Comparison of ENCODE assay signal across 8 cellular contexts in the genomic region with DNA sequence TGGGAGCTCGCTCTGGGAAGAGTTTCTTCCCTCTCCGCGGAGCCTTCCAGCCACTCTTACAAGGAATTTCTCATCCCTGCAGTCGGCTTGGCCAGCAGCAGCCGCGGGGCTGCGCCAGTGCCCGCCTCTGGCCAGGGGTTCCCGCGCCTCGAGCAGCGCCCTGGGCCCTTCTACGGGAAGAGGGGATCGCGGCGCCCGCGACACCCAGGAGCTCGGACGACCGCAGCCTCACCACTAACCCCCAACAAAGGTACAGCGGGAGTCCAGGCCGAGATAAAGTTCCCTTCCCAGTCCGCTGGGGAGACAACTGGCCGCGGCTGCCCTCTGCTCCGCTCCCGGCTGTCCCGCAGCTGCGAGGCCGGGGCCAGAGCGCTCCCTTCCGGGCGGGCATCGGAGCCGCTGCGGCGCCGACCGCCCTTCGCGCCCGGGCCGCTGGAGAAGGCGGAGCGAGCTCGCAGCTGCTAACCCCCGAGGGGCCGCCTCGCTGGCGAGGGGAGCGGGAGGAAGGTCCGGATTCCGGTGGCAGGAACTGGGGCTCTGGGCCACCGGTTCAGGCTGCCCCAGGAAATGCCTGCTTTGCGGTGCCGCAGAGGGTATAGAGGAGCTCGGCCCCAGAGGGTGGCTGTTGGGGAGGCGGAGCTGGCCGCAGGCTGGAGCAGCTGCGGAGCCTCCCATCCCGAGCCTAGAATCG. TPM values are rescaled to one million over a fixed set of nuclear protein-coding genes. Genes with fewer than 3 reads are reported as not detected.
A peak's percentile ranks its signal among the peaks of the same experiment; 100 is the strongest.
DNase-seq lines count a peak whose midpoint lies in the region; ATAC-seq and TF ChIP-seq lines count a peak whose summit lies in the region.

No MANE protein-coding gene starts in this region.

- H3K9me3 ChIP-seq in CD8-positive, alpha-beta T cell (ENCODE audit: low read length): no peaks in the 10 kb centered on the region
- no peaks in the 10 kb centered on the region for H3K9me3 ChIP-seq in stomach smooth muscle (ENCODE audit: control insufficient read depth in 2 of 2, low read length in 2 of 2)

- TF ChIP-seq POLR2A in NB4 (IDR thresholded peaks at IDR 0.05; ENCODE audit: extremely low read depth, insufficient read length): no peak

- peaks cover 28% of the 10 kb centered on the region for H3K4me1 ChIP-seq in CD8-positive, alpha-beta T cell (ENCODE audit: insufficient read depth, low read length)
- peaks cover 27% of the 10 kb centered on the region for H3K4me1 ChIP-seq in stomach smooth muscle (ENCODE audit: control insufficient read depth, insufficient read depth, low read length)

- H3K27me3 Mint-ChIP-seq in CD8-positive, alpha-beta T cell (ENCODE audit: low read depth): peaks cover 55% of the 10 kb centered on the region

- peaks cover 40% of the 10 kb centered on the region for H3K4me1 Mint-ChIP-seq in CD8-positive, alpha-beta T cell (ENCODE audit: low read depth)

- CTCF ChIA-PET in CD8-positive, alpha-beta T cell (lab: Charles Lee): interaction anchor here (1.2 to 2.8 kb wide), 5 partner anchors 12 to 701 kb away, joined by 3 to 10 read pairs (median 6); no protein-coding TSS in a partner anchor

- peaks cover 6% of the 10 kb centered on the region for H3K36me3 Mint-ChIP-seq in CD8-positive, alpha-beta T cell

- no peak overlapping the region for H3K9ac ChIP-seq in stomach smooth muscle (ENCODE audit: low read length in 2 of 2)

- no peak for ATAC-seq in CD8-positive, alpha-beta T cell
- ATAC-seq in left colon (peak; percentile 36), HG02642 (IDR thresholded peaks at IDR 0.05; ENCODE audit: poor library complexity, unreplicated experiment) (no peak)

- no peak overlapping the region for H3K27ac Mint-ChIP-seq in CD8-positive, alpha-beta T cell

- peaks cover 23% of the 10 kb centered on the region for H3K27me3 ChIP-seq in CD8-positive, alpha-beta T cell (ENCODE audit: insufficient read depth, low read length)
- peaks cover 53 to 82% of the 10 kb centered on the region in 2 donors for H3K27me3 ChIP-seq in stomach smooth muscle (ENCODE audit: control insufficient read depth in 1 of 2, insufficient read depth in 2 of 2, low read length in 2 of 2)

- no peak overlapping the region for H3K27ac ChIP-seq in CD8-positive, alpha-beta T cell (ENCODE audit: low read depth, low read length)
- H3K27ac ChIP-seq in stomach smooth muscle (ENCODE audit: low read length): no peak overlapping the region

- peak overlapping the region; percentile 36 for H3K4me3 ChIP-seq in CD8-positive, alpha-beta T cell (ENCODE audit: low read depth, low read length)
- H3K4me3 ChIP-seq in NB4 (ENCODE audit: low read depth, low read length) (peak overlapping the region; percentile 25), stomach smooth muscle (ENCODE audit: low read length in 2 of 2) (peak overlapping the region; percentile 28 to 59)

- POLR2A ChIA-PET in CD8-positive, alpha-beta T cell (lab: Charles Lee): interaction anchor here (0.6 kb wide), 1 partner anchor 178 kb away, joined by 5 read pairs; no protein-coding TSS in a partner anchor

- H3K4me3 Mint-ChIP-seq in CD8-positive, alpha-beta T cell: peak overlapping the region; percentile 63

- peak in 3 of 7 experiments; percentile 31 to 65 (median 32) for DNase-seq in CD8-positive, alpha-beta T cell
- DNase-seq in NB4 (ENCODE audit: low read depth) (peak; percentile 86), astrocyte of the hippocampus (ENCODE audit: low read depth, low spot score) (peak; percentile 84), left colon (peak in 1 of 2 donors; percentile 53), nucleus accumbens (lab: John Stamatoyannopoulos, UW) (no peak), cortex of kidney (lab: John Stamatoyannopoulos, UW) (no peak)

- H3K36me3 ChIP-seq in CD8-positive, alpha-beta T cell (ENCODE audit: insufficient read depth, low read length): no peaks in the 10 kb centered on the region
- H3K36me3 ChIP-seq in stomach smooth muscle (ENCODE audit: control insufficient read depth in 2 of 2, insufficient read depth in 2 of 2, low read length in 2 of 2): no peaks in the 10 kb centered on the region

- no peaks in the 10 kb centered on the region for H3K9me3 Mint-ChIP-seq in CD8-positive, alpha-beta T cell

- no peak for TF ChIP-seq CTCF in CD8-positive, alpha-beta T cell (IDR thresholded peaks at IDR 0.05)
- peak; percentile 29 for TF ChIP-seq CTCF in NB4 (IDR thresholded peaks at IDR 0.05; ENCODE audit: low read depth, low read length)

- intact Hi-C loops in CD8-positive, alpha-beta T cell (cut with DNase I, micrococcal nuclease): loop anchor here in 1 of 2 experiments (10.0 kb wide), 1 partner anchor 57 kb away; no protein-coding TSS in a partner anchor
- intact Hi-C loops in left colon (cut with DNase I, micrococcal nuclease): no loop called here

RNA-seq across cellular contexts. Expression of a gene that starts 3.6 kb away (rescaled TPM):
- 1 to 10 TPM; 8.1 to 8.4 TPM for total RNA-seq in CD8-positive, alpha-beta T cell
- 1 to 10 TPM in 1 of 2 donors, under 1 TPM in 1; 0.73 to 1.7 TPM for total RNA-seq in left colon

Comparison
In these comparisons a context has a peak if more than half of its experiments do, and no peak if none do; other contexts are left out.
1. DNase-seq: peak in NB4 (single experiment) and astrocyte of the hippocampus (single experiment); none in nucleus accumbens (0 of 56) and cortex of kidney (single experiment).
2. Peak in every context shown above with its lines, with median percentiles within 50 percentile points of each other: H3K4me3 ChIP-seq.